15 cellular contexts compared by ENCODE assay signal in genomic region chr2:160256511-160256910, GRCh38. TPM values are rescaled to one million over a fixed set of nuclear protein-coding genes. Genes with fewer than 3 reads are reported as not detected.
DNase-seq lines count a peak whose midpoint lies in the region; ATAC-seq and TF ChIP-seq lines count a peak whose summit lies in the region.
"Had no signal": no experiment of that assay in that cellular context is flagged by ENCODE, and none has a peak within 500 bp of the region (broad histone marks: within the 10 kb centered on the region; RNA-seq: fewer than 3 reads in every experiment).

No MANE protein-coding gene starts in this region.

- no peaks in the 10 kb centered on the region for H3K27me3 Mint-ChIP-seq in type B pancreatic cell

- TF ChIP-seq CTCF in mucosa of descending colon (IDR thresholded peaks at IDR 0.05): no peak
- TF ChIP-seq CTCF in type B pancreatic cell (conservative IDR thresholded peaks at IDR 0.05): no peak

- H3K4me3 ChIP-seq in esophagus (ENCODE audit: low read depth in 1 of 2, low read length in 2 of 2) (no peak overlapping the region), mucosa of descending colon (no peak overlapping the region)
- H3K4me3 ChIP-seq: BLaER1 treated with 17β-estradiol and CSF1 and Interleukin-3, amounts not matched to agents 10 nM and 100 nM; HAP-1 had no signal

- H3K27ac ChIP-seq in esophagus (ENCODE audit: low read depth in 2 of 2, low read length in 1 of 2): peak overlapping the region; percentile 78 to 85
- H3K27ac ChIP-seq: BLaER1 treated with 17β-estradiol and CSF1 and Interleukin-3, amounts not matched to agents 10 nM and 100 nM had no signal

- H3K36me3 Mint-ChIP-seq in type B pancreatic cell: peaks cover 4% of the 10 kb centered on the region
- H3K36me3 Mint-ChIP-seq: IgD-negative memory B cell had no signal

- no peak overlapping the region for H3K4me3 Mint-ChIP-seq in type B pancreatic cell
- H3K4me3 Mint-ChIP-seq: IgD-negative memory B cell had no signal

- intact Hi-C loops in mucosa of descending colon (cut with DNase I, micrococcal nuclease) (no loop called here), cardiac septum (cut with DNase I) (no loop called here)

- DNase-seq in M059J (ENCODE audit: low read depth) (peak; percentile 48), mucosa of descending colon (no peak), type B pancreatic cell (ENCODE audit: extremely low spot score, unreplicated experiment) (no peak), LoVo (ENCODE audit: low spot score) (no peak), cardiac septum (ENCODE audit: low spot score) (no peak)
- DNase-seq: NCI-H1092, NCI-H2107, NCI-H345, NCI-H526 treated with DMSO at 0.1 percent for 48 hours, OCI-M1 had no signal

- H3K9me3 Mint-ChIP-seq in type B pancreatic cell: peaks cover 8% of the 10 kb centered on the region

- H3K27me3 ChIP-seq in esophagus (ENCODE audit: control insufficient read depth in 1 of 2, insufficient read depth in 2 of 2, low read length in 2 of 2): no peaks in the 10 kb centered on the region
- H3K27me3 ChIP-seq: BLaER1 treated with 17β-estradiol and CSF1 and Interleukin-3, amounts not matched to agents 10 nM and 100 nM had no signal

- 71 to 86% methylated on average over 1 of the region's 1 CpG for WGBS in esophagus, 2 donors

- no peaks in the 10 kb centered on the region for H3K36me3 ChIP-seq in esophagus (ENCODE audit: control insufficient read depth in 2 of 2, insufficient read depth in 2 of 2, low read length in 1 of 2)
- no peaks in the 10 kb centered on the region for H3K36me3 ChIP-seq in mucosa of descending colon (ENCODE audit: low read depth)
- H3K36me3 ChIP-seq: BLaER1 treated with 17β-estradiol and CSF1 and Interleukin-3, amounts not matched to agents 10 nM and 100 nM; HAP-1 had no signal

- ATAC-seq in mucosa of descending colon (peak; percentile 35), HG02970 (IDR thresholded peaks at IDR 0.05; ENCODE audit: low FRiP score, unreplicated experiment) (no peak)

- H3K4me1 Mint-ChIP-seq in type B pancreatic cell (ENCODE audit: unreplicated experiment): peaks cover 25% of the 10 kb centered on the region

- no peaks in the 10 kb centered on the region for H3K9me3 ChIP-seq in esophagus (ENCODE audit: control insufficient read depth in 2 of 2, insufficient read depth in 1 of 2, low read depth in 1 of 2, low read length in 1 of 2)
- no peaks in the 10 kb centered on the region for H3K9me3 ChIP-seq in mucosa of descending colon
- H3K9me3 ChIP-seq: HAP-1 had no signal

- H3K4me1 ChIP-seq in esophagus (ENCODE audit: control insufficient read depth in 2 of 2, insufficient read depth in 2 of 2, low read length in 1 of 2): peaks cover 0 to 2% of the 10 kb centered on the region in 2 donors
- no peaks in the 10 kb centered on the region for H3K4me1 ChIP-seq in mucosa of descending colon (ENCODE audit: low read depth)
- H3K4me1 ChIP-seq: HAP-1 had no signal

- H3K27ac Mint-ChIP-seq in type B pancreatic cell: peak overlapping the region; percentile 99
- H3K27ac Mint-ChIP-seq: IgD-negative memory B cell had no signal

RNA-seq across cellular contexts. Expression of gene ITGB6, which starts 56.4 kb away (rescaled TPM):
- total RNA-seq in M059J (2014; rRNA removed; shearing (Covaris generic)): 0.49 and 1.6 TPM in 2 replicates
- polyA plus RNA-seq in esophagus: 10 to 100 TPM in 1 of 2 donors, 1 to 10 TPM in 1; 9.1 to 10.6 TPM
- 10 to 100 TPM in 2 of 3 donors, 1 to 10 TPM in 1; 9.0 to 35.7 (median 16.2) TPM for total RNA-seq in mucosa of descending colon
- 3.2 and 7.8 TPM in 2 replicates for total RNA-seq in type B pancreatic cell (ENCODE audit: low replicate concordance)
- total RNA-seq in cardiac septum: 0.05 TPM
- polyA plus RNA-seq: IgD-negative memory B cell had no signal
